2 cellular contexts compared by ENCODE assay signal in the genomic region with DNA sequence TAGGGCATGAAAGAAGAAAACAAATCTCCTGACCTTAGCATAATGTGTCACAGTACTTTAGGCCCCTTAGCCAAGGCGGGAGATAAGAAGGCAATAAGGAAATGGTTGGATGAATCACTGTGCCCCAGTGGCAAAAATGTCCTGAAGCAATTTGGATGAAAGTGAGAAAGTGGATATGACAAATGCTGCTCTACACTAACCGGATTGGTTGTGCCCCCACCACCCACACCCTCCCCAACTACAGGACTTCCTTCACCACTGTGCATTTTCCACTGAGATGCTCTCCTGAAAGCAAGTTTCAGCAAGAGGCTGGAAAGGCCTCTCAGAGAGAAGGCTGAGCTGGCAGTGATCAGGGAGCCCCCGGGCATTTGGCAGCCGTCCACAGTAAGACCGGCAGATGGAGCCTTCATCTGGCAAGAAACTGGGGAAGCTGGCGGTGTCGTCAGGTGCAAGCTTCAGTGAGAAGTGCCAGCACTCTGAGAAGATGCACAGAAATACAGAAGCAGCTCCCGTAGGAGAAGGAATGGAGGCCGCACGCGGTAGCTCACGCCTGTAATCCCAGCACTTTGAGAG.
TF ChIP-seq lines count a peak whose summit lies in the region.

No MANE protein-coding gene starts in this region.

TF ChIP-seq in HEK293, 187 proteins besides CTCF, POLR2A, EP300 and RAD21 (continued from another document and continues in another):
- TF ChIP-seq, protein P1, sequence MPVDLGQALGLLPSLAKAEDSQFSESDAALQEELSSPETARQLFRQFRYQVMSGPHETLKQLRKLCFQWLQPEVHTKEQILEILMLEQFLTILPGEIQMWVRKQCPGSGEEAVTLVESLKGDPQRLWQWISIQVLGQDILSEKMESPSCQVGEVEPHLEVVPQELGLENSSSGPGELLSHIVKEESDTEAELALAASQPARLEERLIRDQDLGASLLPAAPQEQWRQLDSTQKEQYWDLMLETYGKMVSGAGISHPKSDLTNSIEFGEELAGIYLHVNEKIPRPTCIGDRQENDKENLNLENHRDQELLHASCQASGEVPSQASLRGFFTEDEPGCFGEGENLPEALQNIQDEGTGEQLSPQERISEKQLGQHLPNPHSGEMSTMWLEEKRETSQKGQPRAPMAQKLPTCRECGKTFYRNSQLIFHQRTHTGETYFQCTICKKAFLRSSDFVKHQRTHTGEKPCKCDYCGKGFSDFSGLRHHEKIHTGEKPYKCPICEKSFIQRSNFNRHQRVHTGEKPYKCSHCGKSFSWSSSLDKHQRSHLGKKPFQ (tag by site-specific recombination; IDR thresholded peaks at IDR 0.05) = no peak
- TF ChIP-seq SP7 (tag by site-specific recombination; IDR thresholded peaks at IDR 0.05) (0 out of 2 replicates have a peak, but pooled peaks have one; percentile 36), ZNF140 (tag by site-specific recombination; IDR thresholded peaks at IDR 0.05) (no peak), ZNF596 (tag by site-specific recombination; IDR thresholded peaks at IDR 0.05) (no peak), ZNF660 (tag by site-specific recombination; IDR thresholded peaks at IDR 0.05) (peak; percentile 36; the same call in 1 of the 2 replicates), GLI4 (tag by site-specific recombination; IDR thresholded peaks at IDR 0.05) (no peak), ZNF776 (tag by site-specific recombination; IDR thresholded peaks at IDR 0.05; ENCODE audit: borderline replicate concordance) (no peak), ZNF544 (tag by site-specific recombination; IDR thresholded peaks at IDR 0.05) (no peak), ZNF248 (tag by site-specific recombination; IDR thresholded peaks at IDR 0.05) (no peak), ZBTB7A (tag by site-specific recombination; IDR thresholded peaks at IDR 0.05; ENCODE audit: low read depth) (no peak), OVOL3 (tag by site-specific recombination; IDR thresholded peaks at IDR 0.05) (no peak), OSR2 (tag by site-specific recombination; IDR thresholded peaks at IDR 0.05) (peak; percentile 32; the same call in 1 of the 2 replicates), ZFHX2 (tag by site-specific recombination; conservative IDR thresholded peaks at IDR 0.05) (peak; percentile 33; the same call in 1 of the 2 replicates), ZBTB48 (tag by site-specific recombination; IDR thresholded peaks at IDR 0.05) (0 out of 2 replicates have a peak, but pooled peaks have one; percentile 20), ZNF202 (tag by site-specific recombination; IDR thresholded peaks at IDR 0.05; ENCODE audit: borderline replicate concordance) (no peak), ZNF530 (tag by site-specific recombination; IDR thresholded peaks at IDR 0.05; ENCODE audit: low read depth) (no peak), ZNF555 (tag by site-specific recombination; conservative IDR thresholded peaks at IDR 0.05) (no peak), ZNF510 (tag by site-specific recombination; IDR thresholded peaks at IDR 0.05; ENCODE audit: insufficient replicate concordance) (no peak), ZNF324 (tag by site-specific recombination; IDR thresholded peaks at IDR 0.05) (no peak), ZNF521 (tag by site-specific recombination; IDR thresholded peaks at IDR 0.05) (no peak), ZNF560 (tag by site-specific recombination; IDR thresholded peaks at IDR 0.05; ENCODE audit: borderline replicate concordance) (no peak), ZNF394 (tag by site-specific recombination; IDR thresholded peaks at IDR 0.05; ENCODE audit: borderline replicate concordance) (no peak), ZNF223 (tag by site-specific recombination; IDR thresholded peaks at IDR 0.05) (no peak), MZF1 (tag by site-specific recombination; IDR thresholded peaks at IDR 0.05; ENCODE audit: borderline replicate concordance) (no peak), ZNF558 (tag by site-specific recombination; IDR thresholded peaks at IDR 0.05) (no peak)
- TF ChIP-seq, protein P2, sequence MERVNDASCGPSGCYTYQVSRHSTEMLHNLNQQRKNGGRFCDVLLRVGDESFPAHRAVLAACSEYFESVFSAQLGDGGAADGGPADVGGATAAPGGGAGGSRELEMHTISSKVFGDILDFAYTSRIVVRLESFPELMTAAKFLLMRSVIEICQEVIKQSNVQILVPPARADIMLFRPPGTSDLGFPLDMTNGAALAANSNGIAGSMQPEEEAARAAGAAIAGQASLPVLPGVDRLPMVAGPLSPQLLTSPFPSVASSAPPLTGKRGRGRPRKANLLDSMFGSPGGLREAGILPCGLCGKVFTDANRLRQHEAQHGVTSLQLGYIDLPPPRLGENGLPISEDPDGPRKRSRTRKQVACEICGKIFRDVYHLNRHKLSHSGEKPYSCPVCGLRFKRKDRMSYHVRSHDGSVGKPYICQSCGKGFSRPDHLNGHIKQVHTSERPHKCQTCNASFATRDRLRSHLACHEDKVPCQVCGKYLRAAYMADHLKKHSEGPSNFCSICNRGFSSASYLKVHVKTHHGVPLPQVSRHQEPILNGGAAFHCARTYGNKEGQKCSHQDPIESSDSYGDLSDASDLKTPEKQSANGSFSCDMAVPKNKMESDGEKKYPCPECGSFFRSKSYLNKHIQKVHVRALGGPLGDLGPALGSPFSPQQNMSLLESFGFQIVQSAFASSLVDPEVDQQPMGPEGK (tag by site-specific recombination; IDR thresholded peaks at IDR 0.05) = 0 out of 2 replicates have a peak, but pooled peaks have one; percentile 14
- TF ChIP-seq, protein P3, sequence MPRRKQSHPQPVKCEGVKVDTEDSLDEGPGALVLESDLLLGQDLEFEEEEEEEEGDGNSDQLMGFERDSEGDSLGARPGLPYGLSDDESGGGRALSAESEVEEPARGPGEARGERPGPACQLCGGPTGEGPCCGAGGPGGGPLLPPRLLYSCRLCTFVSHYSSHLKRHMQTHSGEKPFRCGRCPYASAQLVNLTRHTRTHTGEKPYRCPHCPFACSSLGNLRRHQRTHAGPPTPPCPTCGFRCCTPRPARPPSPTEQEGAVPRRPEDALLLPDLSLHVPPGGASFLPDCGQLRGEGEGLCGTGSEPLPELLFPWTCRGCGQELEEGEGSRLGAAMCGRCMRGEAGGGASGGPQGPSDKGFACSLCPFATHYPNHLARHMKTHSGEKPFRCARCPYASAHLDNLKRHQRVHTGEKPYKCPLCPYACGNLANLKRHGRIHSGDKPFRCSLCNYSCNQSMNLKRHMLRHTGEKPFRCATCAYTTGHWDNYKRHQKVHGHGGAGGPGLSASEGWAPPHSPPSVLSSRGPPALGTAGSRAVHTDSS (tag by site-specific recombination; IDR thresholded peaks at IDR 0.05) = no peak
- TF ChIP-seq, protein P4, sequence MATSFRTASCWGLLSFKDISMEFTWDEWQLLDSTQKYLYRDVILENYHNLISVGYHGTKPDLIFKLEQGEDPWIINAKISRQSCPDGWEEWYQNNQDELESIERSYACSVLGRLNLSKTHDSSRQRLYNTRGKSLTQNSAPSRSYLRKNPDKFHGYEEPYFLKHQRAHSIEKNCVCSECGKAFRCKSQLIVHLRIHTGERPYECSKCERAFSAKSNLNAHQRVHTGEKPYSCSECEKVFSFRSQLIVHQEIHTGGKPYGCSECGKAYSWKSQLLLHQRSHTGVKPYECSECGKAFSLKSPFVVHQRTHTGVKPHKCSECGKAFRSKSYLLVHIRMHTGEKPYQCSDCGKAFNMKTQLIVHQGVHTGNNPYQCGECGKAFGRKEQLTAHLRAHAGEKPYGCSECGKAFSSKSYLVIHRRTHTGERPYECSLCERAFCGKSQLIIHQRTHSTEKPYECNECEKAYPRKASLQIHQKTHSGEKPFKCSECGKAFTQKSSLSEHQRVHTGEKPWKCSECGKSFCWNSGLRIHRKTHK (tag by site-specific recombination; IDR thresholded peaks at IDR 0.05) = no peak

TF ChIP-seq in H1, 55 proteins besides CTCF, POLR2A, EP300 and RAD21 (continued from another document):
- TF ChIP-seq TBP (IDR thresholded peaks at IDR 0.05; ENCODE audit: low read depth, low read length) = no peak
TF ChIP-seq in H1: peak in this region for 0.
